ENCODE assay signal across 13 cellular contexts in the genomic region with DNA sequence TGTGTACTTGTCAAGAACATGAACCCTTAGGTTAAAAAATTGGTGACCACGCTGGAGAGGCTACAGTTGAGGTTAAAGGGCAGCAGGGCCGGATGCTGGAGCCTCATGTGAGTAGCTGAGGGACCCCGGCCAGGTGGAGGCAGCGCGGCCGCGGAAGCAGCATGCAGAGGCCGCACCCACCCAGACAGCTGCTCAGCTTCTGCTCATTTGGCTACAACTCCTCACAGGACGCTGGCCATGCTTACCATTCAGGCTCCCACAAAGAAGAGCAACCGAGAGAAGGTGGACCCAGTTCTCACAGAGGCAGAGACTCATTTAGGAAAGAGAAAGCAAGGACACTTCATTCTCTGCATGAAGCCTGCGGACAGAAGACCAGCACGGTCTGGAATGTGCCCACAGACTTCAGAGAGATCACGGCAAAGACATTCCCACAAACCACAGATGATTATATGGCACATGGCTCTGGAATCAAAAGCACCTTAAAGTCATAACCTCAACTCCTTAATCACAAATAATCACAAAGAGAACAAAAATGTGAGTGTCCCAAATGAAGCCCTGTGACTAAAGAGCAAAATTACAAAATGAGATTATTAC.
DNase-seq lines count a peak whose midpoint lies in the region; ATAC-seq and TF ChIP-seq lines count a peak whose summit lies in the region.
"Had no signal": no experiment of that assay in that cellular context is flagged by ENCODE, and none has a peak within 500 bp of the region (broad histone marks: within the 10 kb centered on the region; RNA-seq: fewer than 3 reads in every experiment).

No MANE protein-coding gene starts in this region.

- H3K4me1 ChIP-seq in lung (ENCODE audit: control insufficient read depth in 2 of 2, insufficient read depth in 2 of 2, low read length in 2 of 2) (no peaks in the 10 kb centered on the region), mucosa of descending colon (ENCODE audit: low read depth) (no peaks in the 10 kb centered on the region)

- H3K4me3 ChIP-seq in AG09309 (ENCODE audit: control insufficient read depth, low read depth, low read length) = no peak overlapping the region
- no peak overlapping the region for H3K4me3 ChIP-seq in HFF-Myc (replicated peaks; ENCODE audit: low read depth, low read length)
- no peak overlapping the region for H3K4me3 ChIP-seq in astrocyte of the cerebellum (ENCODE audit: low read depth, low read length)
- H3K4me3 ChIP-seq in lung = no peak overlapping the region
- H3K4me3 ChIP-seq in mucosa of descending colon = no peak overlapping the region

- H3K27me3 ChIP-seq in lung (ENCODE audit: control insufficient read depth, insufficient read depth) = no peaks in the 10 kb centered on the region

- DNase-seq in AG09309 (ENCODE audit: low read depth) (peak; percentile 80), HFF-Myc (ENCODE audit: extremely low read depth, low read depth) (peak; percentile 55), astrocyte of the cerebellum (ENCODE audit: low read depth) (peak; percentile 92), lung (ENCODE audit: low spot score) (peak; percentile 24), mucosa of descending colon (no peak), NCI-H446 (lab: John Stamatoyannopoulos, UW) (no peak)
- DNase-seq: central memory CD4-positive, alpha-beta T cell; COR-L47; NCI-H1417 treated with DMSO at 0.1 percent for 48 hours; nucleus accumbens had no signal

- ATAC-seq in lung (ENCODE audit: insufficient read depth, low FRiP score) = no peak
- ATAC-seq in mucosa of descending colon = no peak
- ATAC-seq in HG03039 (IDR thresholded peaks at IDR 0.05; ENCODE audit: unreplicated experiment) = no peak
- no peak for ATAC-seq in HG02571 (IDR thresholded peaks at IDR 0.05; ENCODE audit: unreplicated experiment)

- TF ChIP-seq CTCF in AG09309 (IDR thresholded peaks at IDR 0.05; ENCODE audit: control insufficient read depth, insufficient read depth, low read depth, low read length, missing control alignments) = no peak
- TF ChIP-seq CTCF in HFF-Myc (IDR thresholded peaks at IDR 0.05; ENCODE audit: low read depth, low read length, missing control alignments) = no peak
- no peak for TF ChIP-seq CTCF in astrocyte of the cerebellum (IDR thresholded peaks at IDR 0.05; ENCODE audit: low read depth, low read length, missing control alignments)
- no peak for TF ChIP-seq CTCF in lung (IDR thresholded peaks at IDR 0.05; ENCODE audit: control extremely low read depth, extremely low read depth)
- TF ChIP-seq CTCF in mucosa of descending colon (IDR thresholded peaks at IDR 0.05) = no peak

- H3K36me3 ChIP-seq in lung (ENCODE audit: control insufficient read depth in 2 of 2, insufficient read depth in 2 of 2, low read length in 2 of 2) (peaks cover 0 to 7% of the 10 kb centered on the region in 2 donors), mucosa of descending colon (ENCODE audit: low read depth) (no peaks in the 10 kb centered on the region)

- no peak overlapping the region for H3K27ac ChIP-seq in lung (ENCODE audit: low read depth in 1 of 2, low read length in 1 of 2)
- H3K27ac ChIP-seq: RWPE1 had no signal

- in situ Hi-C loops in astrocyte of the cerebellum (cut with HindIII; ENCODE audit: low sequenced_read_pairs) = no loop called here

- 91 to 96% methylated on average over 13 of the region's 13 CpGs for WGBS in lung, 2 donors

- intact Hi-C loops in mucosa of descending colon (cut with DNase I, micrococcal nuclease) = no loop called here

- H3K9me3 ChIP-seq in lung (ENCODE audit: control insufficient read depth in 2 of 2, insufficient read depth in 1 of 2, low read length in 1 of 2) = no peaks in the 10 kb centered on the region
- no peaks in the 10 kb centered on the region for H3K9me3 ChIP-seq in mucosa of descending colon

Comparison
In these comparisons a context has a peak if more than half of its experiments do, and no peak if none do; other contexts are left out.
1. DNase-seq: peak in AG09309 (single experiment), HFF-Myc (single experiment), astrocyte of the cerebellum (single experiment) and lung (single experiment); none in mucosa of descending colon (0 of 3) and NCI-H446 (0 of 2).